23 cellular contexts compared by ENCODE assay signal in the genomic region with DNA sequence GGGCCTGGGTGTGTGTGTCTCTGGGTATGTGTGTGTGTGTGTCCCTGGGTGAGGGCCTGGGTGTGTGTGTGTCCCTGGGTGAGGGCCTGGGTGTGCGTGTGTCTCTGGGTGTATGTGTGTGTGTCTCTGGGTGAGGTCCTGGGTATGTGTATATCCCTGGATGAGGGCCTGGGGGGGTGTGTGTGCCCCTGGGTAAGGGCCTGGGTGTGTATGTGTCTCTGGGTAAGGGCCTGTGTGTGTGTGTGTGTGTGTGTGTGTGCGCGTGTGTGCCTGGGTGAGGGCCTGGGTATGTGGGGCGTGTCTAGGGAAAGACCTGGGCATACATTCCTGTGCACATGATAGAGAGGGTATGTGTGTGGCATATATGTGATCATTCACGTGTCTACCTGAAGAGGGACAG.
DNase-seq lines count a peak whose midpoint lies in the region; ATAC-seq and TF ChIP-seq lines count a peak whose summit lies in the region.
"Had no signal": no experiment of that assay in that cellular context is flagged by ENCODE, and none has a peak within 500 bp of the region (broad histone marks: within the 10 kb centered on the region; RNA-seq: fewer than 3 reads in every experiment).

No MANE protein-coding gene starts in this region.

- no peak overlapping the region for H3K4ac ChIP-seq in neuronal stem cell (ENCODE audit: low read length)

- H3K27me3 ChIP-seq in GM23338 (ENCODE audit: insufficient read depth) (peaks cover 8% of the 10 kb centered on the region), neuronal stem cell (ENCODE audit: control insufficient read depth in 3 of 3, insufficient read depth in 3 of 3, low read depth in 1 of 3, low read length in 3 of 3) (peaks cover 0 to 55% (median 13%) of the 10 kb centered on the region in 3 experiments), thyroid gland (peaks cover 4% of the 10 kb centered on the region)
- H3K27me3 ChIP-seq: BE2C had no signal

- peak overlapping the region; percentile 76 for H3K27ac Mint-ChIP-seq in GM23338
- H3K27ac Mint-ChIP-seq in WTC11: peak overlapping the region; percentile 47; the same call in 1 of the 2 replicates
- peak overlapping the region; percentile 10 for H3K27ac Mint-ChIP-seq in stimulated activated memory B cell treated with anti-CD40 and anti-IgM and Interleukin-4, amounts not matched to agents 10 μg/mL and 1 μg/mL and 100 μg/mL, for 72 hours
- H3K27ac Mint-ChIP-seq in mesothelial cell of epicardium: no peak overlapping the region
- H3K27ac Mint-ChIP-seq: CD14-positive monocyte; CD4-positive, alpha-beta T cell; CD8-positive, alpha-beta memory T cell; HFFc6 had no signal

- no peaks in the 10 kb centered on the region for H3K36me3 ChIP-seq in GM23338 (ENCODE audit: insufficient read depth)
- no peaks in the 10 kb centered on the region for H3K36me3 ChIP-seq in neuronal stem cell (replicated peaks in 1 of 2; ENCODE audit: control insufficient read depth in 2 of 2, insufficient read depth in 2 of 2, low read length in 2 of 2)
- no peaks in the 10 kb centered on the region for H3K36me3 ChIP-seq in thyroid gland
- H3K36me3 ChIP-seq: BE2C; BLaER1 treated with 17β-estradiol and CSF1 and Interleukin-3, amounts not matched to agents 10 nM and 100 nM; HAP-1 had no signal

- H3K14ac ChIP-seq in neuronal stem cell (ENCODE audit: low read length): no peak overlapping the region

- H2BK12ac ChIP-seq in neuronal stem cell (ENCODE audit: low read length): peak overlapping the region; percentile 73

- POLR2A ChIA-PET in WTC11 (lab: Charles Lee): no interaction called here

- H3K9me3 ChIP-seq in neuronal stem cell (replicated peaks in 1 of 2; ENCODE audit: control insufficient read depth in 2 of 2, insufficient read depth in 1 of 2, low read depth in 1 of 2, low read length in 2 of 2) (no peaks in the 10 kb centered on the region), thyroid gland (no peaks in the 10 kb centered on the region)
- H3K9me3 ChIP-seq: BE2C; BLaER1 treated with 17β-estradiol and CSF1 and Interleukin-3, amounts not matched to agents 10 nM and 100 nM had no signal

- peak overlapping the region; percentile 21 for H2AK5ac ChIP-seq in neuronal stem cell (ENCODE audit: low read depth, low read length)

- H3K79me2 ChIP-seq in GM23338 (replicated peaks; ENCODE audit: insufficient read depth): no peaks in the 10 kb centered on the region

- CTCF ChIA-PET in WTC11 (lab: Charles Lee): no interaction called here

- H3K27me3 Mint-ChIP-seq in GM23338 (ENCODE audit: insufficient read depth, low read depth, poor library complexity): peaks cover 20% of the 10 kb centered on the region
- peaks cover 19% of the 10 kb centered on the region for H3K27me3 Mint-ChIP-seq in WTC11 (ENCODE audit: low read depth)
- H3K27me3 Mint-ChIP-seq in stimulated activated memory B cell treated with anti-CD40 and anti-IgM and Interleukin-4, amounts not matched to agents 10 μg/mL and 1 μg/mL and 100 μg/mL, for 72 hours: peaks cover 30% of the 10 kb centered on the region
- H3K27me3 Mint-ChIP-seq in mesothelial cell of epicardium (ENCODE audit: low read depth): peaks cover 89% of the 10 kb centered on the region

- H3K4me3 ChIP-seq in GM23338: no peak overlapping the region
- H3K4me3 ChIP-seq in neuronal stem cell (ENCODE audit: low read length in 2 of 2): peak overlapping the region in 1 of 2 donors; percentile 22
- H3K4me3 ChIP-seq in thyroid gland (replicated peaks in 1 of 3): no peak overlapping the region
- H3K4me3 ChIP-seq: A549; BLaER1 treated with 17β-estradiol and CSF1 and Interleukin-3, amounts not matched to agents 10 nM and 100 nM; HAP-1 had no signal

- H3K27ac ChIP-seq in GM23338 (ENCODE audit: low read depth) (no peak overlapping the region), neuronal stem cell (replicated peaks; ENCODE audit: low read length) (no peak overlapping the region), thyroid gland (no peak overlapping the region)
- H3K27ac ChIP-seq: A549; BLaER1 treated with 17β-estradiol and CSF1 and Interleukin-3, amounts not matched to agents 10 nM and 100 nM had no signal

- H2BK5ac ChIP-seq in neuronal stem cell (ENCODE audit: low read length): no peak overlapping the region

- no peak overlapping the region for H4K91ac ChIP-seq in neuronal stem cell (ENCODE audit: low read depth, low read length, poor library complexity)

- H4K20me1 ChIP-seq in GM23338 (replicated peaks; ENCODE audit: insufficient read depth): no peaks in the 10 kb centered on the region

- intact Hi-C loops in thyroid gland (cut with DNase I): no loop called here

- peaks cover 4% of the 10 kb centered on the region; the same call in 1 of the 2 replicates for H3K9me2 ChIP-seq in GM23338 (ENCODE audit: insufficient read depth)

- no peak overlapping the region for H3K9ac ChIP-seq in neuronal stem cell (ENCODE audit: low read depth, low read length, poor library complexity)
- H3K9ac ChIP-seq: BLaER1 treated with 17β-estradiol and CSF1 and Interleukin-3, amounts not matched to agents 10 nM and 100 nM had no signal

- H3K4me1 Mint-ChIP-seq in GM23338 (peaks cover 53% of the 10 kb centered on the region), WTC11 (peaks cover 56% of the 10 kb centered on the region), mesothelial cell of epicardium (peaks cover 8% of the 10 kb centered on the region)
- peaks cover 32% of the 10 kb centered on the region for H3K4me1 Mint-ChIP-seq in stimulated activated memory B cell treated with anti-CD40 and anti-IgM and Interleukin-4, amounts not matched to agents 10 μg/mL and 1 μg/mL and 100 μg/mL, for 72 hours
- H3K4me1 Mint-ChIP-seq: CD14-positive monocyte had no signal

- H3K18ac ChIP-seq in neuronal stem cell (ENCODE audit: low read length): no peak overlapping the region

- H3K4me1 ChIP-seq in GM23338 (ENCODE audit: insufficient read depth): peaks cover 31% of the 10 kb centered on the region
- peaks cover 0 to 11% of the 10 kb centered on the region in 2 donors for H3K4me1 ChIP-seq in neuronal stem cell (ENCODE audit: control insufficient read depth in 2 of 2, insufficient read depth in 1 of 2, low read depth in 1 of 2, low read length in 2 of 2)
- H3K4me1 ChIP-seq in thyroid gland: peaks cover 0 to 11% of the 10 kb centered on the region in 2 donors
- H3K4me1 ChIP-seq: A549; BE2C; BLaER1 treated with 17β-estradiol and CSF1 and Interleukin-3, amounts not matched to agents 10 nM and 100 nM had no signal

- peaks cover 2% of the 10 kb centered on the region for H3K79me1 ChIP-seq in neuronal stem cell (ENCODE audit: low read depth, low read length)

- TF ChIP-seq CTCF in GM23338 (conservative IDR thresholded peaks at IDR 0.05; ENCODE audit: low read depth in 2 of 2): no peak
- no peak for TF ChIP-seq CTCF in WTC11 (IDR thresholded peaks at IDR 0.05)
- TF ChIP-seq CTCF in thyroid gland (IDR thresholded peaks at IDR 0.05): no peak
- TF ChIP-seq CTCF in mesothelial cell of epicardium (IDR thresholded peaks at IDR 0.05; ENCODE audit: unreplicated experiment): no peak

- H3K4me3 Mint-ChIP-seq in GM23338: no peak overlapping the region
- H3K4me3 Mint-ChIP-seq in WTC11: no peak overlapping the region
- no peak overlapping the region for H3K4me3 Mint-ChIP-seq in stimulated activated memory B cell treated with anti-CD40 and anti-IgM and Interleukin-4, amounts not matched to agents 10 μg/mL and 1 μg/mL and 100 μg/mL, for 72 hours
- H3K4me3 Mint-ChIP-seq in mesothelial cell of epicardium: no peak overlapping the region
- H3K4me3 Mint-ChIP-seq: CD4-positive, alpha-beta T cell; CD8-positive, alpha-beta memory T cell; HFFc6 had no signal

- H3F3A ChIP-seq in GM23338 (replicated peaks; ENCODE audit: low read depth): no peaks in the 10 kb centered on the region

- no peak for DNase-seq in GM23338 (ENCODE audit: low spot score)
- no peak for DNase-seq in WTC11 (ENCODE audit: low spot score)
- no peak for DNase-seq in neuronal stem cell (ENCODE audit: low spot score)
- DNase-seq in thyroid gland: no peak
- DNase-seq in mesothelial cell of epicardium (ENCODE audit: low spot score in 2 of 2, unreplicated experiment in 2 of 2): no peak
- DNase-seq in SIG-M5 (lab: John Stamatoyannopoulos, UW): no peak
- no peak for DNase-seq in DMS153 (lab: John Stamatoyannopoulos, UW)
- DNase-seq: 8988T; ACHN; AML-193; BE2C; CD4-positive, alpha-beta T cell; CD8-positive, alpha-beta memory T cell; DMS 273 treated with DMSO at 0.1 percent for 48 hours; DMS53; DMS79 treated with DMSO at 0.1 percent for 48 hours; GF-D8; HFFc6 had no signal

- peak overlapping the region; percentile 86 for H2BK15ac ChIP-seq in neuronal stem cell (ENCODE audit: low read length)

- no peak for ATAC-seq in GM23338
- ATAC-seq in WTC11: no peak
- ATAC-seq in stimulated activated memory B cell treated with anti-CD40 and anti-IgM and Interleukin-4, amounts not matched to agents 10 μg/mL and 1 μg/mL and 100 μg/mL, for 72 hours: peak; percentile 52
- ATAC-seq: A549 had no signal

- H3K4me2 ChIP-seq in GM23338 (no peak overlapping the region), neuronal stem cell (ENCODE audit: insufficient read depth, low read length, poor library complexity, severe bottlenecking) (no peak overlapping the region)
- H3K4me2 ChIP-seq: A549; BLaER1 treated with 17β-estradiol and CSF1 and Interleukin-3, amounts not matched to agents 10 nM and 100 nM had no signal

- H3K36me3 Mint-ChIP-seq in GM23338 (ENCODE audit: low read depth) (no peaks in the 10 kb centered on the region), WTC11 (no peaks in the 10 kb centered on the region), mesothelial cell of epicardium (no peaks in the 10 kb centered on the region)
- no peaks in the 10 kb centered on the region for H3K36me3 Mint-ChIP-seq in stimulated activated memory B cell treated with anti-CD40 and anti-IgM and Interleukin-4, amounts not matched to agents 10 μg/mL and 1 μg/mL and 100 μg/mL, for 72 hours
- H3K36me3 Mint-ChIP-seq: CD14-positive monocyte; CD8-positive, alpha-beta memory T cell had no signal

- H3K9me3 Mint-ChIP-seq in GM23338 (peaks cover 3% of the 10 kb centered on the region; the same call in 1 of the 3 replicates), WTC11 (no peaks in the 10 kb centered on the region), mesothelial cell of epicardium (peaks cover under 1% of the 10 kb centered on the region)
- H3K9me3 Mint-ChIP-seq in stimulated activated memory B cell treated with anti-CD40 and anti-IgM and Interleukin-4, amounts not matched to agents 10 μg/mL and 1 μg/mL and 100 μg/mL, for 72 hours: no peaks in the 10 kb centered on the region
- H3K9me3 Mint-ChIP-seq: CD4-positive, alpha-beta T cell had no signal

- H2AFZ ChIP-seq in GM23338 (no peak overlapping the region), neuronal stem cell (ENCODE audit: low read length) (no peak overlapping the region)

- H2BK120ac ChIP-seq in neuronal stem cell (ENCODE audit: low read depth, low read length): no peak overlapping the region

- no peak for TF ChIP-seq POLR2A in thyroid gland (IDR thresholded peaks at IDR 0.05)

- H4K8ac ChIP-seq in neuronal stem cell (ENCODE audit: low read depth, low read length): no peak overlapping the region

- H3K23ac ChIP-seq in neuronal stem cell (ENCODE audit: low read depth, low read length, poor library complexity): no peak overlapping the region

- WGBS in neuronal stem cell (ENCODE audit: extremely low coverage in 2 of 2, insufficient read length in 2 of 2, insufficient replicate concordance in 1 of 2), 2 donors: no CpG with 5 or more reads among the region's 5 CpGs
- 81% methylated on average over 5 of the region's 5 CpGs for WGBS in thyroid gland, 2 donors

TF ChIP-seq in WTC11, 78 proteins besides CTCF, POLR2A, EP300 and RAD21 (continues in another document):
- TF ChIP-seq FOXK1 (CRISPR knock-in tag; IDR thresholded peaks at IDR 0.05): no peak
